In genomic region chr21:26388731-26389231, GRCh38 we compare ENCODE assay signal across 12 cellular contexts.
DNase-seq lines count a peak whose midpoint lies in the region; ATAC-seq lines count a peak whose summit lies in the region.
"Had no signal": no experiment of that assay in that cellular context is flagged by ENCODE, and none has a peak within 500 bp of the region (broad histone marks: within the 10 kb centered on the region; RNA-seq: fewer than 3 reads in every experiment).

No MANE protein-coding gene starts in this region.

- no peaks in the 10 kb centered on the region for H3K27me3 ChIP-seq in GM23248 (replicated peaks; ENCODE audit: insufficient read depth)
- H3K27me3 ChIP-seq in SJCRH30 = no peaks in the 10 kb centered on the region

- H3K27ac ChIP-seq in GM23248 = peak overlapping the region; percentile 67
- H3K27ac ChIP-seq in SJCRH30 = peak overlapping the region; percentile 26; the same call in 1 of the 2 replicates

- H3K36me3 ChIP-seq in GM23248 (ENCODE audit: low read depth) (no peaks in the 10 kb centered on the region), SJCRH30 (no peaks in the 10 kb centered on the region)

- H3F3A ChIP-seq in GM23248 (ENCODE audit: insufficient read depth) = peaks cover 37% of the 10 kb centered on the region

- 38 to 55% methylated on average over 1 of the region's 1 CpG for WGBS in GM23248 (ENCODE audit: low coverage in 1 of 2, low lambda C conversion rate in 2 of 2, missing lambda C conversion rate in 2 of 2), 2 experiments

- H4K20me1 ChIP-seq in GM23248 (ENCODE audit: insufficient read depth) = no peaks in the 10 kb centered on the region

- no peaks in the 10 kb centered on the region for H3K9me2 ChIP-seq in GM23248 (ENCODE audit: insufficient read depth)

- no peak overlapping the region for H3K4me3 ChIP-seq in GM23248
- no peak overlapping the region for H3K4me3 ChIP-seq in SJCRH30

- in situ Hi-C loops in GM23248 (cut with MboI) = no loop called here

- no peaks in the 10 kb centered on the region for H3K79me2 ChIP-seq in GM23248 (ENCODE audit: insufficient read depth)

- DNase-seq in GM23248 (peak; percentile 88), SJCRH30 (peak in 1 of 2 experiments; percentile 17), fibroblast of gingiva (ENCODE audit: low read depth) (peak; percentile 72), retina (peak; percentile 19), OCI-M1 (lab: John Stamatoyannopoulos, UW) (no peak)
- no peak for DNase-seq in stimulated activated CD4-positive, alpha-beta T cell treated with anti-CD3 and anti-CD28 coated beads, Interleukin-1b, Interleukin-23, amount 100 ng/mL, for 48 hours
- DNase-seq in activated naive CD4-positive, alpha-beta T cell treated with Interleukin-2 at 50 U/mL for 16 hours = no peak
- DNase-seq: activated CD8-positive, alpha-beta T cell treated with anti-CD3 and anti-CD28 coated beads for 36 hours; endodermal cell; NCI-H526; nephron progenitor cell had no signal

- H3K4me2 ChIP-seq in GM23248 (ENCODE audit: unreplicated experiment) = peak overlapping the region; percentile 76

- H3K9me3 ChIP-seq in GM23248 (ENCODE audit: low read depth) = no peaks in the 10 kb centered on the region
- H3K9me3 ChIP-seq in SJCRH30 (replicated peaks) = peaks cover 8% of the 10 kb centered on the region; the same call in 1 of the 2 replicates

- no peak for ATAC-seq in HG02970 (IDR thresholded peaks at IDR 0.05; ENCODE audit: low FRiP score, unreplicated experiment)
- ATAC-seq: activated CD8-positive, alpha-beta T cell treated with anti-CD3 and anti-CD28 coated beads for 36 hours had no signal

- H2AFZ ChIP-seq in GM23248 = no peak overlapping the region

- H3K4me1 ChIP-seq in GM23248 (ENCODE audit: insufficient read depth) (peaks cover 41% of the 10 kb centered on the region), SJCRH30 (peaks cover 28% of the 10 kb centered on the region)

- no peak overlapping the region for H3K9ac ChIP-seq in GM23248

Comparison
In these comparisons a context has a peak if more than half of its experiments do, and no peak if none do; other contexts are left out.
1. DNase-seq: peak in GM23248 (single experiment), fibroblast of gingiva (single experiment) and retina (single experiment); none in stimulated activated CD4-positive, alpha-beta T cell treated with anti-CD3 and anti-CD28 coated beads, Interleukin-1b, Interleukin-23, amount 100 ng/mL, for 48 hours (single experiment), activated naive CD4-positive, alpha-beta T cell treated with Interleukin-2 at 50 U/mL for 16 hours (single experiment) and OCI-M1 (single experiment).